In genomic region chr1:118960567-118961136, GRCh38 we compare ENCODE assay signal across 1 cellular context.
TF ChIP-seq lines count a peak whose summit lies in the region.

No MANE protein-coding gene starts in this region.

TF ChIP-seq in HepG2, 621 proteins besides CTCF, POLR2A, EP300 and RAD21 (continued from another document and continues in another):
- TF ChIP-seq CEBPZ (IDR thresholded peaks at IDR 0.05; ENCODE audit: low read length) (no peak), SUZ12 (IDR thresholded peaks at IDR 0.05; ENCODE audit: low read depth, low read length) (no peak), ZNF7 (CRISPR knock-in tag; IDR thresholded peaks at IDR 0.05) (no peak), MXD4 (CRISPR knock-in tag; IDR thresholded peaks at IDR 0.05) (no peak), ZBTB1 (CRISPR knock-in tag; IDR thresholded peaks at IDR 0.05; ENCODE audit: borderline replicate concordance) (no peak), MAFK (conservative IDR thresholded peaks at IDR 0.05 in 1 of 2, IDR thresholded peaks at IDR 0.05 in 1 of 2; ENCODE audit: low read length in 2 of 2) (peak; percentile 28 to 39; a peak in 3 of 4 replicates), ZNF331 (CRISPR knock-in tag; IDR thresholded peaks at IDR 0.05) (peak; percentile 96), NR2C2 (CRISPR knock-in tag; IDR thresholded peaks at IDR 0.05; ENCODE audit: borderline replicate concordance) (peak; percentile 86; the same call in 1 of the 2 replicates), RARA (CRISPR knock-in tag; IDR thresholded peaks at IDR 0.05) (peak; percentile 92), MAZ (IDR thresholded peaks at IDR 0.05; ENCODE audit: borderline replicate concordance, low read depth, low read length) (peak; percentile 68; the same call in 1 of the 2 replicates), MAZ (CRISPR knock-in tag; IDR thresholded peaks at IDR 0.05; ENCODE audit: low read depth) (peak; percentile 93), ZBTB3 (CRISPR knock-in tag; IDR thresholded peaks at IDR 0.05; ENCODE audit: borderline replicate concordance, low read depth) (no peak; the same call in 1 of the 2 replicates), ZNF512B (CRISPR knock-in tag; IDR thresholded peaks at IDR 0.05; ENCODE audit: borderline replicate concordance) (peak; percentile 75; the same call in 1 of the 2 replicates), PPARG (CRISPR knock-in tag; conservative IDR thresholded peaks at IDR 0.05) (peak; percentile 66), ZNF83 (CRISPR knock-in tag; IDR thresholded peaks at IDR 0.05; ENCODE audit: borderline replicate concordance) (no peak; the same call in 1 of the 2 replicates), ZNF572 (CRISPR knock-in tag; IDR thresholded peaks at IDR 0.05) (peak; percentile 89; the same call in 1 of the 2 replicates), KLF15 (CRISPR knock-in tag; IDR thresholded peaks at IDR 0.05; ENCODE audit: borderline replicate concordance) (no peak; the same call in 1 of the 2 replicates), MAF1 (CRISPR knock-in tag; IDR thresholded peaks at IDR 0.05; ENCODE audit: borderline replicate concordance) (no peak), TMF1 (CRISPR knock-in tag; IDR thresholded peaks at IDR 0.05; ENCODE audit: low read depth) (peak; percentile 69; the same call in 1 of the 2 replicates), HDAC1 (CRISPR knock-in tag; IDR thresholded peaks at IDR 0.05) (peak; percentile 86), ZNF337 (CRISPR knock-in tag; IDR thresholded peaks at IDR 0.05; ENCODE audit: borderline replicate concordance, low read depth) (no peak), NONO (IDR thresholded peaks at IDR 0.05) (no peak), NONO (CRISPR knock-in tag; conservative IDR thresholded peaks at IDR 0.05) (peak; percentile 90), ZSCAN5A (CRISPR knock-in tag; IDR thresholded peaks at IDR 0.05; ENCODE audit: borderline replicate concordance) (peak; percentile 77; the same call in 1 of the 2 replicates), KLF6 (CRISPR knock-in tag; IDR thresholded peaks at IDR 0.05) (peak; percentile 73; the same call in 1 of the 2 replicates), HNF1B (CRISPR knock-in tag; IDR thresholded peaks at IDR 0.05) (peak; percentile 98), MTF1 (CRISPR knock-in tag; IDR thresholded peaks at IDR 0.05) (no peak), RBAK (CRISPR knock-in tag; IDR thresholded peaks at IDR 0.05) (peak; percentile 86), CEBPG (CRISPR knock-in tag; IDR thresholded peaks at IDR 0.05) (peak; percentile 98), ZNF180 (CRISPR knock-in tag; IDR thresholded peaks at IDR 0.05; ENCODE audit: borderline replicate concordance, low read depth) (no peak), BRD4 (CRISPR knock-in tag; IDR thresholded peaks at IDR 0.05) (peak; percentile 66; the same call in 1 of the 2 replicates), KLF9 (CRISPR knock-in tag; IDR thresholded peaks at IDR 0.05; ENCODE audit: low read depth) (no peak), LCORL (IDR thresholded peaks at IDR 0.05) (no peak), LCORL (CRISPR knock-in tag; IDR thresholded peaks at IDR 0.05) (peak; percentile 86; the same call in 1 of the 2 replicates), MTF2 (CRISPR knock-in tag; IDR thresholded peaks at IDR 0.05; ENCODE audit: borderline replicate concordance) (no peak), REXO4 (CRISPR knock-in tag; IDR thresholded peaks at IDR 0.05; ENCODE audit: borderline replicate concordance) (no peak), POLR2AphosphoS5 (IDR thresholded peaks at IDR 0.05; ENCODE audit: low read depth, low read length) (peak; percentile 78), ZNF446 (CRISPR knock-in tag; IDR thresholded peaks at IDR 0.05) (no peak)
- TF ChIP-seq, protein P1, sequence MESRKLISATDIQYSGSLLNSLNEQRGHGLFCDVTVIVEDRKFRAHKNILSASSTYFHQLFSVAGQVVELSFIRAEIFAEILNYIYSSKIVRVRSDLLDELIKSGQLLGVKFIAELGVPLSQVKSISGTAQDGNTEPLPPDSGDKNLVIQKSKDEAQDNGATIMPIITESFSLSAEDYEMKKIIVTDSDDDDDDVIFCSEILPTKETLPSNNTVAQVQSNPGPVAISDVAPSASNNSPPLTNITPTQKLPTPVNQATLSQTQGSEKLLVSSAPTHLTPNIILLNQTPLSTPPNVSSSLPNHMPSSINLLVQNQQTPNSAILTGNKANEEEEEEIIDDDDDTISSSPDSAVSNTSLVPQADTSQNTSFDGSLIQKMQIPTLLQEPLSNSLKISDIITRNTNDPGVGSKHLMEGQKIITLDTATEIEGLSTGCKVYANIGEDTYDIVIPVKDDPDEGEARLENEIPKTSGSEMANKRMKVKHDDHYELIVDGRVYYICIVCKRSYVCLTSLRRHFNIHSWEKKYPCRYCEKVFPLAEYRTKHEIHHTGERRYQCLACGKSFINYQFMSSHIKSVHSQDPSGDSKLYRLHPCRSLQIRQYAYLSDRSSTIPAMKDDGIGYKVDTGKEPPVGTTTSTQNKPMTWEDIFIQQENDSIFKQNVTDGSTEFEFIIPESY (CRISPR knock-in tag; IDR thresholded peaks at IDR 0.05) = peak; percentile 76
- TF ChIP-seq, protein P2, sequence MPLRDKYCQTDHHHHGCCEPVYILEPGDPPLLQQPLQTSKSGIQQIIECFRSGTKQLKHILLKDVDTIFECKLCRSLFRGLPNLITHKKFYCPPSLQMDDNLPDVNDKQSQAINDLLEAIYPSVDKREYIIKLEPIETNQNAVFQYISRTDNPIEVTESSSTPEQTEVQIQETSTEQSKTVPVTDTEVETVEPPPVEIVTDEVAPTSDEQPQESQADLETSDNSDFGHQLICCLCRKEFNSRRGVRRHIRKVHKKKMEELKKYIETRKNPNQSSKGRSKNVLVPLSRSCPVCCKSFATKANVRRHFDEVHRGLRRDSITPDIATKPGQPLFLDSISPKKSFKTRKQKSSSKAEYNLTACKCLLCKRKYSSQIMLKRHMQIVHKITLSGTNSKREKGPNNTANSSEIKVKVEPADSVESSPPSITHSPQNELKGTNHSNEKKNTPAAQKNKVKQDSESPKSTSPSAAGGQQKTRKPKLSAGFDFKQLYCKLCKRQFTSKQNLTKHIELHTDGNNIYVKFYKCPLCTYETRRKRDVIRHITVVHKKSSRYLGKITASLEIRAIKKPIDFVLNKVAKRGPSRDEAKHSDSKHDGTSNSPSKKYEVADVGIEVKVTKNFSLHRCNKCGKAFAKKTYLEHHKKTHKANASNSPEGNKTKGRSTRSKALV (CRISPR knock-in tag; IDR thresholded peaks at IDR 0.05) = no peak
- TF ChIP-seq, protein P3, sequence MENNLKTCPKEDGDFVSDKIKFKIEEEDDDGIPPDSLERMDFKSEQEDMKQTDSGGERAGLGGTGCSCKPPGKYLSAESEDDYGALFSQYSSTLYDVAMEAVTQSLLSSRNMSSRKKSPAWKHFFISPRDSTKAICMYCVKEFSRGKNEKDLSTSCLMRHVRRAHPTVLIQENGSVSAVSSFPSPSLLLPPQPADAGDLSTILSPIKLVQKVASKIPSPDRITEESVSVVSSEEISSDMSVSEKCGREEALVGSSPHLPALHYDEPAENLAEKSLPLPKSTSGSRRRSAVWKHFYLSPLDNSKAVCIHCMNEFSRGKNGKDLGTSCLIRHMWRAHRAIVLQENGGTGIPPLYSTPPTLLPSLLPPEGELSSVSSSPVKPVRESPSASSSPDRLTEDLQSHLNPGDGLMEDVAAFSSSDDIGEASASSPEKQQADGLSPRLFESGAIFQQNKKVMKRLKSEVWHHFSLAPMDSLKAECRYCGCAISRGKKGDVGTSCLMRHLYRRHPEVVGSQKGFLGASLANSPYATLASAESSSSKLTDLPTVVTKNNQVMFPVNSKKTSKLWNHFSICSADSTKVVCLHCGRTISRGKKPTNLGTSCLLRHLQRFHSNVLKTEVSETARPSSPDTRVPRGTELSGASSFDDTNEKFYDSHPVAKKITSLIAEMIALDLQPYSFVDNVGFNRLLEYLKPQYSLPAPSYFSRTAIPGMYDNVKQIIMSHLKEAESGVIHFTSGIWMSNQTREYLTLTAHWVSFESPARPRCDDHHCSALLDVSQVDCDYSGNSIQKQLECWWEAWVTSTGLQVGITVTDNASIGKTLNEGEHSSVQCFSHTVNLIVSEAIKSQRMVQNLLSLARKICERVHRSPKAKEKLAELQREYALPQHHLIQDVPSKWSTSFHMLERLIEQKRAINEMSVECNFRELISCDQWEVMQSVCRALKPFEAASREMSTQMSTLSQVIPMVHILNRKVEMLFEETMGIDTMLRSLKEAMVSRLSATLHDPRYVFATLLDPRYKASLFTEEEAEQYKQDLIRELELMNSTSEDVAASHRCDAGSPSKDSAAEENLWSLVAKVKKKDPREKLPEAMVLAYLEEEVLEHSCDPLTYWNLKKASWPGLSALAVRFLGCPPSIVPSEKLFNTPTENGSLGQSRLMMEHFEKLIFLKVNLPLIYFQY (CRISPR knock-in tag; IDR thresholded peaks at IDR 0.05; ENCODE audit: borderline replicate concordance) = peak; percentile 35; the same call in 1 of the 2 replicates
- TF ChIP-seq, protein P4, sequence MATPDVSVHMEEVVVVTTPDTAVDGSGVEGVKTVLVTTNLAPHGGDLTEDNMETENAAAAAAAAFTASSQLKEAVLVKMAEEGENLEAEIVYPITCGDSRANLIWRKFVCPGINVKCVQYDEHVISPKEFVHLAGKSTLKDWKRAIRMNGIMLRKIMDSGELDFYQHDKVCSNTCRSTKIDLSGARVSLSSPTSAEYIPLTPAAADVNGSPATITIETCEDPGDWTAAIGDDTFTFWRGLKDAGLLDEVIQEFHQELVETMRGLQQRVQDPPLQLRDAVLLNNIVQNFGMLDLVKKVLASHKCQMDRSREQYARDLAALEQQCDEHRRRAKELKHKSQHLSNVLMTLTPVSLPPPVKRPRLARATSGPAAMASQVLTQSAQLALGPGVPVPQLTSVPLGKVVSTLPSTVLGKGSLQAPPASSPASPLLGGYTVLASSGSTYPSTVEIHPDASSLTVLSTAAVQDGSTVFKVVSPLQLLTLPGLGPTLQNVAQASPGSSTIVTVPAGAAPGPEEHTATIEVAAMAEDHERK (CRISPR knock-in tag; IDR thresholded peaks at IDR 0.05; ENCODE audit: low read depth) = no peak
- TF ChIP-seq, protein P5, sequence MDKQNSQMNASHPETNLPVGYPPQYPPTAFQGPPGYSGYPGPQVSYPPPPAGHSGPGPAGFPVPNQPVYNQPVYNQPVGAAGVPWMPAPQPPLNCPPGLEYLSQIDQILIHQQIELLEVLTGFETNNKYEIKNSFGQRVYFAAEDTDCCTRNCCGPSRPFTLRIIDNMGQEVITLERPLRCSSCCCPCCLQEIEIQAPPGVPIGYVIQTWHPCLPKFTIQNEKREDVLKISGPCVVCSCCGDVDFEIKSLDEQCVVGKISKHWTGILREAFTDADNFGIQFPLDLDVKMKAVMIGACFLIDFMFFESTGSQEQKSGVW (CRISPR knock-in tag; IDR thresholded peaks at IDR 0.05; ENCODE audit: borderline replicate concordance) = no peak
